ENCODE assay signal across 2 cellular contexts in genomic region chr5:65886387-65886786, GRCh38.
TF ChIP-seq lines count a peak whose summit lies in the region.

No MANE protein-coding gene starts in this region.

TF ChIP-seq in HCT116, 20 proteins besides CTCF, POLR2A, EP300 and RAD21:
- TF ChIP-seq FOSL1 (IDR thresholded peaks at IDR 0.05; ENCODE audit: low read depth), result no peak
- no peak for TF ChIP-seq ZNF274 (IDR thresholded peaks at IDR 0.05; ENCODE audit: low read depth, low read length)
- TF ChIP-seq ATF3 (IDR thresholded peaks at IDR 0.05), result no peak

TF ChIP-seq in H1, 55 proteins besides CTCF, POLR2A, EP300 and RAD21:
- TF ChIP-seq YY1 (IDR thresholded peaks at IDR 0.05; ENCODE audit: low read depth, low read length), result no peak
- no peak for TF ChIP-seq CHD2 (IDR thresholded peaks at IDR 0.05; ENCODE audit: low read length)
- no peak for TF ChIP-seq SP4 (IDR thresholded peaks at IDR 0.05; ENCODE audit: low read length)
- no peak for TF ChIP-seq JUND (IDR thresholded peaks at IDR 0.05; ENCODE audit: low read length)
